Comparison of ENCODE assay signal across 9 cellular contexts in the genomic region with DNA sequence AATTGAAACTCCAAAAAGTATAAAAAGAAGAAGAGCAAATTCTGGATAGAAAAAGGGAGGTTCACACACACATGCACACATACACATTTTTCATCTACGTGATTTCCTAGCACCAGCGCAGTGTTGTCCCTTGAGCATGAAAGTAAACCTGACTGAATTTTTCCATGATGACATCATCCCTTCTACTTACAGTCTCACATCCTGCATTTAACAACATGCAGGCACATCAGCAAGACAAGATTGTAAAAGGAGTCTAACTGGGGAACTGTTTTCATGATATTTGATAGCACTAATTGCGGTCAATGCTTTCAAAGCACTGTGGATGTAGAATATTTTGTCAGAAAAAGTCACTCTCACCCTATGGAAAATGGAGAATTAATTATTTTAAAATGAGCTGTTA. TPM values are rescaled to one million over a fixed set of nuclear protein-coding genes. Genes with fewer than 3 reads are reported as not detected.
DNase-seq lines count a peak whose midpoint lies in the region; ATAC-seq, FAIRE-seq and TF ChIP-seq lines count a peak whose summit lies in the region.
"Had no signal": no experiment of that assay in that cellular context is flagged by ENCODE, and none has a peak within 500 bp of the region (broad histone marks: within the 10 kb centered on the region; RNA-seq: fewer than 3 reads in every experiment).

No MANE protein-coding gene starts in this region.

- H3K9me3 ChIP-seq in gastrocnemius medialis, result no peaks in the 10 kb centered on the region
- H3K9me3 ChIP-seq in effector memory CD4-positive, alpha-beta T cell (ENCODE audit: control insufficient read depth, low read length), result no peaks in the 10 kb centered on the region
- no peaks in the 10 kb centered on the region for H3K9me3 ChIP-seq in transverse colon

- intact Hi-C loops in gastrocnemius medialis (cut with DNase I; ENCODE audit: low total_unique reads), result no loop called here
- intact Hi-C loops in transverse colon (cut with DNase I; ENCODE audit: low total_unique reads), result no loop called here

- DNase-seq in DMS153 treated with DMSO at 0.1 percent for 48 hours (lab: John Stamatoyannopoulos, UW; ENCODE audit: unreplicated experiment) (peak; percentile 80), RCC 7860 (ENCODE audit: low spot score) (peak; percentile 38), fibroblast of the aortic adventitia (ENCODE audit: low read depth) (peak; percentile 41), gastrocnemius medialis (no peak), NAMALWA (ENCODE audit: low spot score) (no peak), transverse colon (no peak)
- DNase-seq in effector memory CD4-positive, alpha-beta T cell, result no peak

- H3K4me3 ChIP-seq in fibroblast of the aortic adventitia (ENCODE audit: low read depth, low read length) (no peak overlapping the region), gastrocnemius medialis (peak overlapping the region in 1 of 4 donors; percentile 8), transverse colon (no peak overlapping the region)
- no peak overlapping the region for H3K4me3 ChIP-seq in effector memory CD4-positive, alpha-beta T cell (ENCODE audit: insufficient read depth, low read depth, low read length, poor library complexity, severe bottlenecking)
- H3K4me3 ChIP-seq: lung had no signal

- H3K4me1 ChIP-seq in gastrocnemius medialis, result peaks cover 10 to 18% of the 10 kb centered on the region in 2 donors
- H3K4me1 ChIP-seq in effector memory CD4-positive, alpha-beta T cell (ENCODE audit: control insufficient read depth, insufficient read depth, low read length, poor library complexity, severe bottlenecking), result no peaks in the 10 kb centered on the region
- peaks cover 0 to 17% (median 8%) of the 10 kb centered on the region in 4 donors for H3K4me1 ChIP-seq in transverse colon

- ATAC-seq in HG02759 (IDR thresholded peaks at IDR 0.05; ENCODE audit: unreplicated experiment) (peak; percentile 49), gastrocnemius medialis (peak; percentile 76 to 91)

- TF ChIP-seq POLR2A in gastrocnemius medialis (IDR thresholded peaks at IDR 0.05), result no peak
- no peak for TF ChIP-seq POLR2A in transverse colon (IDR thresholded peaks at IDR 0.05)

- in situ Hi-C loops in gastrocnemius medialis (cut with MboI; ENCODE audit: low sequenced_read_pairs in 4 of 4) (no loop called here), transverse colon (cut with MboI; ENCODE audit: low pct_ligation_motif_present in 1 of 4, low pct_unique_long_range_greater_than_20kb in 1 of 4, low sequenced_read_pairs in 3 of 4) (no loop called here)

- no peaks in the 10 kb centered on the region for H3K36me3 ChIP-seq in gastrocnemius medialis
- no peaks in the 10 kb centered on the region for H3K36me3 ChIP-seq in effector memory CD4-positive, alpha-beta T cell (ENCODE audit: control insufficient read depth, insufficient read depth, low read length)
- H3K36me3 ChIP-seq in transverse colon, result no peaks in the 10 kb centered on the region

- 12 to 17% methylated on average over 3 of the region's 3 CpGs for WGBS in transverse colon (ENCODE audit: low coverage in 1 of 2), 2 donors

- H3K27me3 ChIP-seq in gastrocnemius medialis (no peaks in the 10 kb centered on the region), transverse colon (no peaks in the 10 kb centered on the region)
- no peaks in the 10 kb centered on the region for H3K27me3 ChIP-seq in effector memory CD4-positive, alpha-beta T cell (replicated peaks; ENCODE audit: control insufficient read depth, insufficient read depth, low read length, poor library complexity, severe bottlenecking)

- no peak for FAIRE-seq in RCC 7860 (lab: Jason Lieb, UNC)

- TF ChIP-seq CTCF in fibroblast of the aortic adventitia (IDR thresholded peaks at IDR 0.05; ENCODE audit: insufficient read depth, low read length) (no peak), gastrocnemius medialis (IDR thresholded peaks at IDR 0.05 in 4 of 5, conservative IDR thresholded peaks at IDR 0.05 in 1 of 5) (no peak), transverse colon (IDR thresholded peaks at IDR 0.05) (no peak)

- H3K27ac ChIP-seq in gastrocnemius medialis (peak overlapping the region in 3 of 4 donors; percentile 32 to 41 (median 35)), transverse colon (peak overlapping the region in 2 of 4 donors; percentile 3 to 30)
- no peak overlapping the region for H3K27ac ChIP-seq in effector memory CD4-positive, alpha-beta T cell (ENCODE audit: insufficient read depth, low read length, poor library complexity, severe bottlenecking)

- no peak for TF ChIP-seq EP300 in transverse colon (IDR thresholded peaks at IDR 0.05; ENCODE audit: low read depth)

RNA-seq across cellular contexts. Expression of a gene that starts 36.6 kb away (rescaled TPM):
- 0.90 and 5.8 TPM in 2 replicates for total RNA-seq in fibroblast of the aortic adventitia (ENCODE audit: low replicate concordance)
- total RNA-seq in gastrocnemius medialis, result 1 to 10 TPM; 1.1 to 2.9 (median 2.6) TPM
- 1 to 10 TPM in 3 of 4 donors, not detected in 1; 2.2 to 8.3 (median 4.2) TPM for total RNA-seq in transverse colon

Comparison
In these comparisons a context has a peak if more than half of its experiments do, and no peak if none do; other contexts are left out.
1. DNase-seq: peak in DMS153 treated with DMSO at 0.1 percent for 48 hours (single experiment), RCC 7860 (single experiment) and fibroblast of the aortic adventitia (single experiment); none in gastrocnemius medialis (0 of 2), NAMALWA (single experiment), effector memory CD4-positive, alpha-beta T cell (0 of 3) and transverse colon (single experiment).